30 cellular contexts compared by ENCODE assay signal in the genomic region with DNA sequence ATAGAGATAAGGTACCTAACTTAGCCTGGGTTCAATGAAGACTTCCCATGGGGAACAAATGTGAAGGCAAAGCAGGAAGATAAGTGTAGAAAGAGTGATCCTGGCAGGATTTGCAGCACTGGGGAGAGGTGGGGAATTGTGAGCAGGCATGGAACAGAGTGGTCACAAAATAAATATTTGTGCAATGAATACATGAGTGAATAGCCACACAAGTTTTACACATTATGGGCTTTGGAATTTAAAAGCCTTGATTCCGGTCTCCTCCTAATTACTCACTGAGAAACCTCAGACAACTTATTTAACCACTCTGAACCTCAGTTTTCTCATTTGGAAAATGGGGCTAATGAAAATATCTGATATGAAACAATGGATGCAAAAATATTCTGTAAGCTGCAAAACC.
DNase-seq lines count a peak whose midpoint lies in the region; ATAC-seq and TF ChIP-seq lines count a peak whose summit lies in the region.
"Had no signal": no experiment of that assay in that cellular context is flagged by ENCODE, and none has a peak within 500 bp of the region (broad histone marks: within the 10 kb centered on the region; RNA-seq: fewer than 3 reads in every experiment).

No MANE protein-coding gene starts in this region.

- H3F3A ChIP-seq in GM23248 (ENCODE audit: insufficient read depth) (no peaks in the 10 kb centered on the region), PC-3 (ENCODE audit: low read length, unreplicated experiment) (no peaks in the 10 kb centered on the region)

- H3K9ac ChIP-seq in GM23248 (no peak overlapping the region), PC-3 (ENCODE audit: low read length) (no peak overlapping the region)
- H3K9ac ChIP-seq: BLaER1; BLaER1 treated with 17β-estradiol and CSF1 and Interleukin-3, amounts not matched to agents 10 nM and 100 nM had no signal

- H3K4me2 ChIP-seq in GM23248 (ENCODE audit: unreplicated experiment) (no peak overlapping the region), PC-3 (ENCODE audit: low read length) (no peak overlapping the region)
- H3K4me2 ChIP-seq: A549; BLaER1; BLaER1 treated with 17β-estradiol and CSF1 and Interleukin-3, amounts not matched to agents 10 nM and 100 nM had no signal

- 14 to 17% methylated on average over 1 of the region's 1 CpG for WGBS in GM23248 (ENCODE audit: low coverage in 1 of 2, low lambda C conversion rate in 2 of 2, missing lambda C conversion rate in 2 of 2), 2 experiments

- CTCF ChIA-PET in PC-3 (lab: Charles Lee), result no interaction called here

- BruUV-seq in PC-3 (replicated peaks; lab: Mats Ljungman, UMichigan), result no TSS peak

- H3K9me2 ChIP-seq in GM23248 (ENCODE audit: insufficient read depth) (no peaks in the 10 kb centered on the region), PC-3 (replicated peaks; ENCODE audit: low read length) (no peaks in the 10 kb centered on the region)

- H2AFZ ChIP-seq in GM23248 (no peak overlapping the region), PC-3 (ENCODE audit: low read length) (no peak overlapping the region)

- peaks cover 12% of the 10 kb centered on the region for H3K27me3 ChIP-seq in GM23248 (replicated peaks; ENCODE audit: insufficient read depth)
- no peaks in the 10 kb centered on the region for H3K27me3 ChIP-seq in PC-3 (ENCODE audit: low read length)
- H3K27me3 ChIP-seq: BE2C; BLaER1; BLaER1 treated with 17β-estradiol and CSF1 and Interleukin-3, amounts not matched to agents 10 nM and 100 nM had no signal

- H4K20me1 ChIP-seq in GM23248 (ENCODE audit: insufficient read depth) (no peaks in the 10 kb centered on the region), PC-3 (ENCODE audit: low read length) (no peaks in the 10 kb centered on the region)
- H4K20me1 ChIP-seq: BLaER1; BLaER1 treated with 17β-estradiol and CSF1 and Interleukin-3, amounts not matched to agents 10 nM and 100 nM had no signal

- no peak for TF ChIP-seq CTCF in PC-3 (conservative IDR thresholded peaks at IDR 0.05; ENCODE audit: low read depth, low read length)

- no peak overlapping the region for H3K27ac ChIP-seq in GM23248
- H3K27ac ChIP-seq in PC-3 (ENCODE audit: low read length), result 0 out of 2 replicates have a peak overlapping the region, but pooled peaks have one; percentile 34
- H3K27ac ChIP-seq: 22Rv1; A549; BLaER1; BLaER1 treated with 17β-estradiol and CSF1 and Interleukin-3, amounts not matched to agents 10 nM and 100 nM; C4-2B had no signal

- intact Hi-C loops in PC-3 (cut with micrococcal nuclease), result no loop called here

- ATAC-seq in PC-3, result peak; percentile 53
- no peak for ATAC-seq in GM21737 (IDR thresholded peaks at IDR 0.05; ENCODE audit: unreplicated experiment)
- ATAC-seq: A549; CD8-positive, alpha-beta T cell had no signal

- H3K4me1 ChIP-seq in GM23248 (ENCODE audit: insufficient read depth) (no peaks in the 10 kb centered on the region), PC-3 (ENCODE audit: insufficient read depth, low read length) (peaks cover 5% of the 10 kb centered on the region)
- H3K4me1 ChIP-seq: A549, BE2C, Caco-2 had no signal

- no peaks in the 10 kb centered on the region for H3K79me2 ChIP-seq in GM23248 (ENCODE audit: insufficient read depth)
- no peaks in the 10 kb centered on the region for H3K79me2 ChIP-seq in PC-3 (ENCODE audit: low read length)

- POLR2A ChIA-PET in PC-3 (lab: Charles Lee; ENCODE audit: unreplicated experiment), result no interaction called here

- DNase-seq in DMS53 (lab: John Stamatoyannopoulos, UW) (peak; percentile 42), DMS53 treated with DMSO at 0.1 percent for 48 hours (lab: John Stamatoyannopoulos, UW; ENCODE audit: unreplicated experiment) (no peak), GM23248 (peak; percentile 20), PC-3 (peak; percentile 62), NCI-H526 treated with DMSO at 0.1 percent for 48 hours (lab: John Stamatoyannopoulos, UW) (no peak)
- DNase-seq: 8988T; ACHN; AML-193; BE2C; C1 segment of cervical spinal cord; Caco-2; Calu3; CD4-positive, alpha-beta memory T cell; CD4-positive, alpha-beta T cell; CD4-positive, CD25-positive, alpha-beta regulatory T cell; CD8-positive, alpha-beta memory T cell; CD8-positive, alpha-beta T cell; COR-L47; DMS 273 treated with DMSO at 0.1 percent for 48 hours; DMS153; DMS79; DMS79 treated with DMSO at 0.1 percent for 48 hours; DND-41; EL had no signal

- in situ Hi-C loops in GM23248 (cut with MboI), result no loop called here

- H3K4me3 ChIP-seq in GM23248 (no peak overlapping the region), PC-3 (ENCODE audit: low read length) (no peak overlapping the region)
- H3K4me3 ChIP-seq: A549; BLaER1; BLaER1 treated with 17β-estradiol and CSF1 and Interleukin-3, amounts not matched to agents 10 nM and 100 nM had no signal

- no peaks in the 10 kb centered on the region for H3K9me3 ChIP-seq in GM23248 (ENCODE audit: low read depth)
- H3K9me3 ChIP-seq in PC-3 (ENCODE audit: low read length), result no peaks in the 10 kb centered on the region
- H3K9me3 ChIP-seq: A549; BE2C; BLaER1; BLaER1 treated with 17β-estradiol and CSF1 and Interleukin-3, amounts not matched to agents 10 nM and 100 nM; Caco-2 had no signal

- H3K36me3 ChIP-seq in GM23248 (ENCODE audit: low read depth), result no peaks in the 10 kb centered on the region
- no peaks in the 10 kb centered on the region for H3K36me3 ChIP-seq in PC-3 (ENCODE audit: low read depth, low read length)
- H3K36me3 ChIP-seq: BE2C; BLaER1; BLaER1 treated with 17β-estradiol and CSF1 and Interleukin-3, amounts not matched to agents 10 nM and 100 nM had no signal

Comparison
In these comparisons a context has a peak if more than half of its experiments do, and no peak if none do; other contexts are left out.
1. DNase-seq: peak in DMS53 (single experiment), GM23248 (single experiment) and PC-3 (single experiment); none in DMS53 treated with DMSO at 0.1 percent for 48 hours (single experiment) and NCI-H526 treated with DMSO at 0.1 percent for 48 hours (single experiment).